In genomic region chr1:9201421-9202239, GRCh38 we compare ENCODE assay signal across 8 cellular contexts. TPM values are rescaled to one million over a fixed set of nuclear protein-coding genes. Genes with fewer than 3 reads are reported as not detected.
A peak's percentile ranks its signal among the peaks of the same experiment; 100 is the strongest.
DNase-seq lines count a peak whose midpoint lies in the region; ATAC-seq and TF ChIP-seq lines count a peak whose summit lies in the region.

No MANE protein-coding gene starts in this region.

- peak overlapping the region; percentile 29 for H3K4me3 ChIP-seq in rectal smooth muscle tissue (ENCODE audit: low read length)

- H3K27me3 ChIP-seq in foreskin keratinocyte (peaks cover 16% of the 10 kb centered on the region), rectal smooth muscle tissue (ENCODE audit: control insufficient read depth, insufficient read depth, low read length) (peaks cover 36% of the 10 kb centered on the region)

- POLR2A ChIA-PET in activated CD4-positive, alpha-beta T cell treated with anti-CD3 and anti-CD28 coated beads for 36 hours (lab: Charles Lee): no interaction called here

- CTCF ChIA-PET in activated CD4-positive, alpha-beta T cell treated with anti-CD3 and anti-CD28 coated beads for 36 hours (lab: Charles Lee): interaction anchor here (0.7 to 2.1 kb wide), 9 partner anchors 30 to 352 kb away, joined by 3 to 12 read pairs (median 4); no protein-coding TSS in a partner anchor

- peaks cover 31% of the 10 kb centered on the region for H3K4me1 Mint-ChIP-seq in activated CD4-positive, alpha-beta T cell treated with anti-CD3 and anti-CD28 coated beads for 36 hours
- H3K4me1 Mint-ChIP-seq in T-helper 17 cell: peaks cover 25% of the 10 kb centered on the region

- no peak overlapping the region for H3K9ac ChIP-seq in rectal smooth muscle tissue (ENCODE audit: low read length)

- intact Hi-C loops in activated CD4-positive, alpha-beta T cell treated with anti-CD3 and anti-CD28 coated beads for 36 hours (cut with DNase I, micrococcal nuclease): no loop called here

- peaks cover 79% of the 10 kb centered on the region for H3K27me3 Mint-ChIP-seq in activated CD4-positive, alpha-beta T cell treated with anti-CD3 and anti-CD28 coated beads for 36 hours
- peaks cover 96% of the 10 kb centered on the region for H3K27me3 Mint-ChIP-seq in T-helper 17 cell

- H3K4me1 ChIP-seq in foreskin keratinocyte (peaks cover 19% of the 10 kb centered on the region), rectal smooth muscle tissue (ENCODE audit: control insufficient read depth, insufficient read depth, low read length) (peaks cover 3% of the 10 kb centered on the region)

- no peaks in the 10 kb centered on the region for H3K36me3 Mint-ChIP-seq in activated CD4-positive, alpha-beta T cell treated with anti-CD3 and anti-CD28 coated beads for 36 hours (ENCODE audit: low read depth)
- peaks cover 5% of the 10 kb centered on the region for H3K36me3 Mint-ChIP-seq in T-helper 17 cell (ENCODE audit: low read depth)

- no peaks in the 10 kb centered on the region for H3K9me3 Mint-ChIP-seq in activated CD4-positive, alpha-beta T cell treated with anti-CD3 and anti-CD28 coated beads for 36 hours (ENCODE audit: low read depth)

- peak; percentile 39 for DNase-seq in activated CD4-positive, alpha-beta T cell treated with anti-CD3 and anti-CD28 coated beads for 36 hours
- no peak for DNase-seq in activated CD4-positive, alpha-beta T cell treated with anti-CD3 and anti-CD28 coated beads for 1 hour
- DNase-seq in T-helper 17 cell (no peak), foreskin keratinocyte (peak; percentile 27 to 49), D341Med (ENCODE audit: low spot score) (no peak), NCI-H446 (lab: John Stamatoyannopoulos, UW) (no peak), NAMALWA (ENCODE audit: low spot score) (no peak)

- no peak for TF ChIP-seq CTCF in foreskin keratinocyte (conservative IDR thresholded peaks at IDR 0.05)

- H3K9me3 ChIP-seq in T-helper 17 cell (ENCODE audit: control insufficient read depth, low read length, poor library complexity, severe bottlenecking): no peaks in the 10 kb centered on the region

- H3K36me3 ChIP-seq in rectal smooth muscle tissue (ENCODE audit: control insufficient read depth, insufficient read depth, low read length): no peaks in the 10 kb centered on the region

- H3K27ac ChIP-seq in foreskin keratinocyte: peak overlapping the region; percentile 43
- H3K27ac ChIP-seq in rectal smooth muscle tissue (ENCODE audit: low read depth, low read length): no peak overlapping the region

- H3K4me3 Mint-ChIP-seq in activated CD4-positive, alpha-beta T cell treated with anti-CD3 and anti-CD28 coated beads for 36 hours: no peak overlapping the region
- H3K4me3 Mint-ChIP-seq in T-helper 17 cell: peak overlapping the region; percentile 58

- ATAC-seq in activated CD4-positive, alpha-beta T cell treated with anti-CD3 and anti-CD28 coated beads for 36 hours: peak; percentile 14
- ATAC-seq in T-helper 17 cell (peak; percentile 46), foreskin keratinocyte (peak; percentile 39)

- no peak overlapping the region for H3K27ac Mint-ChIP-seq in activated CD4-positive, alpha-beta T cell treated with anti-CD3 and anti-CD28 coated beads for 36 hours
- H3K27ac Mint-ChIP-seq in T-helper 17 cell: no peak overlapping the region

RNA-seq across cellular contexts. Expression of gene H6PD, which starts 32.9 kb away (rescaled TPM):
- 1 to 10 TPM; 8.8 to 9.6 TPM for total RNA-seq in activated CD4-positive, alpha-beta T cell treated with anti-CD3 and anti-CD28 coated beads for 36 hours
- 10 to 100 TPM; 16.1 to 19.2 TPM for total RNA-seq in T-helper 17 cell
- 5.0 and 8.7 TPM in 2 replicates for total RNA-seq in foreskin keratinocyte
- polyA plus RNA-seq in foreskin keratinocyte: 1.8 and 2.9 TPM in 2 replicates

Comparison
In these comparisons a context has a peak if more than half of its experiments do, and no peak if none do; other contexts are left out.
1. DNase-seq: peak in activated CD4-positive, alpha-beta T cell treated with anti-CD3 and anti-CD28 coated beads for 36 hours (single experiment) and foreskin keratinocyte (2 of 2); none in activated CD4-positive, alpha-beta T cell treated with anti-CD3 and anti-CD28 coated beads for 1 hour (single experiment), T-helper 17 cell (0 of 3), D341Med (single experiment), NCI-H446 (0 of 2) and NAMALWA (single experiment).
2. Peak in every context shown above with its lines, with median percentiles within 50 percentile points of each other: ATAC-seq.